Comparison of ENCODE assay signal across 25 cellular contexts in the genomic region with DNA sequence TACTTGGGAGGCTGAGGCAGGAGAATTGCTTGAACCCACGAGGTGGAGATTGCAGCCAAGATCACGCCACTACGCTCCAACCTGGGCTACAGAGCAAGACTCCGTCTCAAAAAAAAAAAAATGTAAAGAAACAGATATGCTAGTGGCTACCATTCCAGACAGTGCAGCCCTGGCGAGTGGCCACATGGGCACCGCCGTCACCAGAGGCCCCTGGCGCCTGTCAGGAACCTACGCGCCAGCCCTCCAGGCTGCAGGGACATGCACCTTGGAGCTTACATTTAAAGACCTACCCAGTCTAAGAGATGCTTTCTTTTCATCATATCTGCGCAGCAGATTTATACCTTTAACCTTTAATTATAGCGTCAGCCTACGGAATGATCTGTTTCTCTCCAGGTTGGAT. TPM values are rescaled to one million over a fixed set of nuclear protein-coding genes. Genes with fewer than 3 reads are reported as not detected.
"Had no signal": no experiment of that assay in that cellular context is flagged by ENCODE, and none has a peak within 500 bp of the region (broad histone marks: within the 10 kb centered on the region; RNA-seq: fewer than 3 reads in every experiment).

No MANE protein-coding gene starts in this region.

- H3K4me3 ChIP-seq: colonic mucosa, coronary artery, dorsolateral prefrontal cortex, esophagus muscularis mucosa, esophagus squamous epithelium, gastrocnemius medialis, gastroesophageal sphincter, heart left ventricle, heart right ventricle had no signal

- DNase-seq: colonic mucosa; cortex of kidney; dermis blood vessel endothelial cell; dorsolateral prefrontal cortex; effector CD4-positive, alpha-beta T cell; effector CD8-positive, alpha-beta T cell; effector memory CD4-positive, alpha-beta T cell; effector memory CD8-positive, alpha-beta T cell; endodermal cell; erythroblast; esophagus squamous epithelium; foreskin fibroblast; foreskin keratinocyte; foreskin melanocyte; gastrocnemius medialis; glutamatergic neuron; head of caudate nucleus; heart right ventricle had no signal

- H3K9me3 ChIP-seq: colonic mucosa, esophagus muscularis mucosa, esophagus squamous epithelium, gastrocnemius medialis, gastroesophageal sphincter, heart left ventricle, heart right ventricle had no signal

- H3K4me1 ChIP-seq: colonic mucosa, esophagus squamous epithelium, foreskin keratinocyte, gastroesophageal sphincter had no signal

- H3K27me3 ChIP-seq: colonic mucosa, foreskin keratinocyte, gastrocnemius medialis, gastroesophageal sphincter, heart left ventricle had no signal

- H3K36me3 ChIP-seq: colonic mucosa, esophagus muscularis mucosa, esophagus squamous epithelium, gastrocnemius medialis, gastroesophageal sphincter, heart left ventricle, heart right ventricle had no signal

- H3K27ac ChIP-seq: colonic mucosa, coronary artery, dorsolateral prefrontal cortex, epithelial cell of prostate, esophagus muscularis mucosa, esophagus squamous epithelium, foreskin keratinocyte, gastrocnemius medialis, gastroesophageal sphincter, heart left ventricle, heart right ventricle had no signal

RNA-seq across cellular contexts. Expression of a gene that starts 37.2 kb away (rescaled TPM):
- total RNA-seq: dermis microvascular lymphatic vessel endothelial cell, glomerular endothelial cell had no signal
